Comparison of ENCODE assay signal across 11 cellular contexts in genomic region chr9:72444436-72444835, GRCh38.
DNase-seq lines count a peak whose midpoint lies in the region; ATAC-seq and TF ChIP-seq lines count a peak whose summit lies in the region.
"Had no signal": no experiment of that assay in that cellular context is flagged by ENCODE, and none has a peak within 500 bp of the region (broad histone marks: within the 10 kb centered on the region; RNA-seq: fewer than 3 reads in every experiment).

No MANE protein-coding gene starts in this region.

- ATAC-seq in HG02588 (IDR thresholded peaks at IDR 0.05; ENCODE audit: unreplicated experiment) (peak; percentile 2), T-cell (replicated peaks in 1 of 4) (no peak)
- ATAC-seq: WTC11 had no signal

- peaks cover 4% of the 10 kb centered on the region for H3K9me3 Mint-ChIP-seq in activated CD4-positive, alpha-beta T cell treated with anti-CD3 and anti-CD28 coated beads, Interleukin-2, amount 10 ng/mL, durations not matched to agents 24 days and 14 days
- H3K9me3 Mint-ChIP-seq in T-cell (no peaks in the 10 kb centered on the region), nephron progenitor cell (no peaks in the 10 kb centered on the region)

- intact Hi-C loops in activated CD4-positive, alpha-beta T cell treated with anti-CD3 and anti-CD28 coated beads, Interleukin-2, amount 10 ng/mL, durations not matched to agents 24 days and 14 days (cut with micrococcal nuclease) = loop anchor here (1.0 to 5.0 kb wide), 5 partner anchors 16 to 148 kb away; no protein-coding TSS in a partner anchor

- POLR2A ChIA-PET in T-cell (lab: Charles Lee) = no interaction called here

- peak overlapping the region; percentile 9 for H3K27ac Mint-ChIP-seq in activated CD4-positive, alpha-beta T cell treated with anti-CD3 and anti-CD28 coated beads, Interleukin-2, amount 10 ng/mL, durations not matched to agents 24 days and 14 days
- H3K27ac Mint-ChIP-seq in T-cell (peak overlapping the region; percentile 75 to 82), nephron progenitor cell (peak overlapping the region; percentile 85)
- H3K27ac Mint-ChIP-seq: WTC11 had no signal

- H3K27me3 Mint-ChIP-seq in activated CD4-positive, alpha-beta T cell treated with anti-CD3 and anti-CD28 coated beads, Interleukin-2, amount 10 ng/mL, durations not matched to agents 24 days and 14 days = peaks cover 5% of the 10 kb centered on the region
- H3K27me3 Mint-ChIP-seq in T-cell = peaks cover under 1 to 1% of the 10 kb centered on the region in 2 donors
- peaks cover 3% of the 10 kb centered on the region for H3K27me3 Mint-ChIP-seq in nephron progenitor cell (ENCODE audit: low read depth, poor library complexity)

- H3K4me3 Mint-ChIP-seq in activated CD4-positive, alpha-beta T cell treated with anti-CD3 and anti-CD28 coated beads, Interleukin-2, amount 10 ng/mL, durations not matched to agents 24 days and 14 days = no peak overlapping the region
- H3K4me3 Mint-ChIP-seq in T-cell (no peak overlapping the region), nephron progenitor cell (no peak overlapping the region)
- H3K4me3 Mint-ChIP-seq: WTC11 had no signal

- DNase-seq in activated CD4-positive, alpha-beta T cell treated with anti-CD3 and anti-CD28 coated beads, Interleukin-2, amount 10 ng/mL, durations not matched to agents 24 days and 14 days = no peak
- no peak for DNase-seq in activated CD4-positive, alpha-beta T cell treated with anti-CD3 and anti-CD28 coated beads for 48 hours
- no peak for DNase-seq in T-cell
- DNase-seq in nephron progenitor cell = no peak
- DNase-seq in HCEC 1CT = no peak
- DNase-seq in MV-4-11 (lab: John Stamatoyannopoulos, UW) = no peak
- DNase-seq in NCI-H1105 treated with DMSO at 0.1 percent for 48 hours (lab: John Stamatoyannopoulos, UW) = no peak
- DNase-seq: aorta, occipital lobe had no signal

- CTCF ChIA-PET in T-cell (lab: Charles Lee) = interaction anchor here in 1 of 2 donors (0.9 kb wide), 1 partner anchor 134 kb away, joined by 3 read pairs; no protein-coding TSS in a partner anchor

- no peak for TF ChIP-seq CTCF in nephron progenitor cell (IDR thresholded peaks at IDR 0.05)

- H3K4me1 Mint-ChIP-seq in activated CD4-positive, alpha-beta T cell treated with anti-CD3 and anti-CD28 coated beads, Interleukin-2, amount 10 ng/mL, durations not matched to agents 24 days and 14 days = peaks cover 34% of the 10 kb centered on the region
- H3K4me1 Mint-ChIP-seq in T-cell (peaks cover 13 to 36% (median 36%) of the 10 kb centered on the region in 3 donors), nephron progenitor cell (peaks cover 27% of the 10 kb centered on the region)

- H3K36me3 Mint-ChIP-seq in activated CD4-positive, alpha-beta T cell treated with anti-CD3 and anti-CD28 coated beads, Interleukin-2, amount 10 ng/mL, durations not matched to agents 24 days and 14 days (ENCODE audit: low read depth) = no peaks in the 10 kb centered on the region
- H3K36me3 Mint-ChIP-seq in T-cell = no peaks in the 10 kb centered on the region
- H3K36me3 Mint-ChIP-seq in nephron progenitor cell (ENCODE audit: low read depth) = no peaks in the 10 kb centered on the region
- H3K36me3 Mint-ChIP-seq: WTC11 had no signal

Comparison
In these comparisons a context has a peak if more than half of its experiments do, and no peak if none do; other contexts are left out.
1. H3K27ac Mint-ChIP-seq: peak in every context shown above with its lines; median percentile 85 in nephron progenitor cell; 78 in T-cell; 9 in activated CD4-positive, alpha-beta T cell treated with anti-CD3 and anti-CD28 coated beads, Interleukin-2, amount 10 ng/mL, durations not matched to agents 24 days and 14 days.